21 cellular contexts compared by ENCODE assay signal in the genomic region with DNA sequence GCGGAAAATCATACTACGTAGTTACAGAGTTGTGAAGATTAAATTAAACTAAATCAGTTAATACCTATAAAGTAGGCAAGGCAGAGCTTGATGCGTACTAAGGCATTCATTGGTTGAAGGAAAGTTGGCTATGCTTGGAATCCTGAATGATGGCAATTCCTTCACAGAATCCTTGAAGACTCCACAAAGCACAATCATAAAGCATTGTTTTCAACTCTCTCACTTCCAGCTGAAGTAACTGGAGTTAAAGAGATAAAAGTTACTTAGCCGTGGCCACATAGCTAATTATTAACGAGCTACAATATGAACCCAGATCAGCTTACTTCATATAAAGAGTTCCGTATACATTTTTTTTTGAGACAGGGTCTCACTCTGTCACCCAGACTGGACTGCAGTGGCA.
"Had no signal": no experiment of that assay in that cellular context is flagged by ENCODE, and none has a peak within 500 bp of the region (broad histone marks: within the 10 kb centered on the region; RNA-seq: fewer than 3 reads in every experiment).

No MANE protein-coding gene starts in this region.

- H3K27me3 ChIP-seq: esophagus squamous epithelium, neutrophil, suprapubic skin, thyroid gland, uterus had no signal

- H3K36me3 ChIP-seq: esophagus squamous epithelium, neutrophil, suprapubic skin, thyroid gland, uterus had no signal

- FAIRE-seq: colon had no signal

- H3K4me3 ChIP-seq: esophagus squamous epithelium, lung, suprapubic skin, thyroid gland, uterus had no signal

- H3K9me3 ChIP-seq: esophagus squamous epithelium, neutrophil, suprapubic skin, thyroid gland, uterus had no signal

- DNase-seq: cerebellar nuclear complex; effector memory CD8-positive, alpha-beta T cell; esophagus squamous epithelium; foreskin fibroblast; head of caudate nucleus; hippocampal formation; left ventricle myocardium superior; mesenchymal stem cell; naive B cell; posterior cingulate gyrus; right cardiac atrium; stimulated activated CD4-positive, alpha-beta T cell treated with anti-CD3 and anti-CD28 coated beads, Interleukin-4, amount 100 ng/mL, for 1 hour; stimulated activated CD8-positive, alpha-beta memory T cell treated with anti-CD3 and anti-CD28 coated beads, Interleukin-4, amount 100 ng/mL, for 48 hours; stimulated activated naive CD8-positive, alpha-beta T cell treated with anti-CD3 and anti-CD28 coated beads, Interleukin-15, Interleukin-2, amounts not matched to agents 100 U/mL and 50 U/mL, for 24 hours; thyroid gland; uterus had no signal

- H3K27ac ChIP-seq: epithelial cell of prostate, esophagus squamous epithelium, neutrophil, suprapubic skin, thyroid gland, uterus had no signal

- H3K4me1 ChIP-seq: esophagus squamous epithelium, suprapubic skin, thyroid gland, uterus had no signal
